ENCODE assay signal across 19 cellular contexts in genomic region chr3:76474632-76475031, GRCh38.
DNase-seq lines count a peak whose midpoint lies in the region; ATAC-seq, FAIRE-seq and TF ChIP-seq lines count a peak whose summit lies in the region.
"Had no signal": no experiment of that assay in that cellular context is flagged by ENCODE, and none has a peak within 500 bp of the region (broad histone marks: within the 10 kb centered on the region; RNA-seq: fewer than 3 reads in every experiment).

No MANE protein-coding gene starts in this region.

- H2BK15ac ChIP-seq in IMR-90 (ENCODE audit: low read depth, low read length): 0 out of 3 replicates have a peak overlapping the region, but pooled peaks have one; percentile 21
- no peak overlapping the region for H2BK15ac ChIP-seq in neuronal stem cell (ENCODE audit: low read length)

- H2AFZ ChIP-seq in IMR-90 (replicated peaks; ENCODE audit: low read length, poor library complexity) (peak overlapping the region; percentile 53), neuronal stem cell (ENCODE audit: low read length) (no peak overlapping the region)

- H3K9me3 ChIP-seq in IMR-90 (ENCODE audit: control insufficient read depth, insufficient read depth, low read length): no peaks in the 10 kb centered on the region
- H3K9me3 ChIP-seq in neuronal stem cell (replicated peaks in 1 of 2; ENCODE audit: control insufficient read depth in 2 of 2, insufficient read depth in 1 of 2, low read depth in 1 of 2, low read length in 2 of 2): no peaks in the 10 kb centered on the region
- H3K9me3 ChIP-seq: Caco-2 had no signal

- no peak overlapping the region for H3K4me2 ChIP-seq in IMR-90 (ENCODE audit: low read depth, low read length)
- no peak overlapping the region for H3K4me2 ChIP-seq in neuronal stem cell (ENCODE audit: insufficient read depth, low read length, poor library complexity, severe bottlenecking)

- H3K9ac ChIP-seq in IMR-90 (ENCODE audit: low read depth, low read length) (no peak overlapping the region), neuronal stem cell (ENCODE audit: low read depth, low read length, poor library complexity) (no peak overlapping the region)

- H2BK5ac ChIP-seq in IMR-90 (ENCODE audit: low read depth, low read length, poor library complexity, severe bottlenecking) (no peak overlapping the region), neuronal stem cell (ENCODE audit: low read length) (no peak overlapping the region)

- H3K23ac ChIP-seq in IMR-90 (ENCODE audit: low read depth, low read length) (peak overlapping the region; percentile 68), neuronal stem cell (ENCODE audit: low read depth, low read length, poor library complexity) (no peak overlapping the region)

- WGBS in IMR-90 (ENCODE audit: extremely low coverage in 2 of 2, insufficient read length in 1 of 2), 2 experiments: 92% methylated on average over 3 of the region's 9 CpGs; no CpG with 5 or more reads in 1 of the 2 experiments
- no CpG with 5 or more reads among the region's 9 CpGs for WGBS in neuronal stem cell (ENCODE audit: extremely low coverage in 2 of 2, insufficient read length in 2 of 2, insufficient replicate concordance in 1 of 2), 2 donors

- no peak for TF ChIP-seq CTCF in IMR-90 (conservative IDR thresholded peaks at IDR 0.05; ENCODE audit: low read depth, low read length)

- H2BK12ac ChIP-seq in neuronal stem cell (ENCODE audit: low read length): no peak overlapping the region

- H4K91ac ChIP-seq in IMR-90 (ENCODE audit: insufficient read depth, low read depth, low read length) (peak overlapping the region; percentile 5; the same call in 1 of the 2 replicates), neuronal stem cell (ENCODE audit: low read depth, low read length, poor library complexity) (no peak overlapping the region)

- DNase-seq in GM12892 (ENCODE audit: insufficient read length): no peak
- no peak for DNase-seq in IMR-90
- DNase-seq in RPMI8226: peak; percentile 50
- no peak for DNase-seq in neuronal stem cell (ENCODE audit: low spot score)
- DNase-seq: ACHN; Caco-2; CD4-positive, alpha-beta T cell; GDM1; H7; Kasumi-1; KG1 had no signal

- no peak overlapping the region for H2BK20ac ChIP-seq in IMR-90 (ENCODE audit: low read depth, low read length)

- ATAC-seq in IMR-90 (ENCODE audit: low read depth) (no peak), HG03095 (IDR thresholded peaks at IDR 0.05; ENCODE audit: unreplicated experiment) (no peak), HG02884 (IDR thresholded peaks at IDR 0.05; ENCODE audit: unreplicated experiment) (no peak), GM18502 (IDR thresholded peaks at IDR 0.05; ENCODE audit: poor library complexity, unreplicated experiment) (no peak)
- ATAC-seq: HCT116, HepG2 had no signal

- no peak overlapping the region for H3K18ac ChIP-seq in IMR-90 (ENCODE audit: low read depth, low read length)
- peak overlapping the region; percentile 58 for H3K18ac ChIP-seq in neuronal stem cell (ENCODE audit: low read length)

- H3K27ac ChIP-seq in IMR-90 (ENCODE audit: insufficient read depth, low read length): no peak overlapping the region
- no peak overlapping the region for H3K27ac ChIP-seq in neuronal stem cell (replicated peaks; ENCODE audit: low read length)
- H3K27ac ChIP-seq: C4-2B had no signal

- H4K8ac ChIP-seq in IMR-90 (ENCODE audit: low read depth in 2 of 2, low read length in 2 of 2) (no peak overlapping the region), neuronal stem cell (ENCODE audit: low read depth, low read length) (no peak overlapping the region)

- H3K79me1 ChIP-seq in IMR-90 (ENCODE audit: low read depth in 1 of 2, low read length in 2 of 2) (no peaks in the 10 kb centered on the region), neuronal stem cell (ENCODE audit: low read depth, low read length) (no peaks in the 10 kb centered on the region)

- CTCF ChIA-PET in IMR-90 (lab: Yijun Ruan, JAX): interaction anchor here (0.6 kb wide), 1 partner anchor 95 kb away, joined by 3 read pairs; no protein-coding TSS in a partner anchor

- H3K4me3 ChIP-seq in IMR-90 (ENCODE audit: insufficient read depth, low read depth, low read length): no peak overlapping the region
- no peak overlapping the region for H3K4me3 ChIP-seq in neuronal stem cell (ENCODE audit: low read length in 2 of 2)

- no TSS peak for BruUV-seq in IMR-90 (replicated peaks; lab: Mats Ljungman, UMichigan)

- in situ Hi-C loops in IMR-90 (cut with MboI; ENCODE audit: low sequenced_read_pairs): no loop called here

- H2AK5ac ChIP-seq in IMR-90 (ENCODE audit: low read depth, low read length) (peak overlapping the region; percentile 33; the same call in 1 of the 2 replicates), neuronal stem cell (ENCODE audit: low read depth, low read length) (no peak overlapping the region)

- FAIRE-seq in GM12892 (lab: Jason Lieb, UNC): peak; percentile 14
- FAIRE-seq: D721Med, GM19239, HepG2 had no signal

- H4K20me1 ChIP-seq in IMR-90 (ENCODE audit: insufficient read depth, low read length): no peaks in the 10 kb centered on the region

- H3K9me1 ChIP-seq in IMR-90 (ENCODE audit: insufficient read depth, low read length): no peaks in the 10 kb centered on the region

- dilution Hi-C loops in IMR-90 (cut with HindIII; ENCODE audit: low sequenced_read_pairs, unreplicated experiment): no loop called here

- no peak overlapping the region; the same call in 1 of the 2 replicates for H4K5ac ChIP-seq in IMR-90 (ENCODE audit: low read depth, low read length)

- POLR2A ChIA-PET in IMR-90 (lab: Charles Lee; ENCODE audit: unreplicated experiment): no interaction called here

- H3K27me3 ChIP-seq in IMR-90 (ENCODE audit: control insufficient read depth, insufficient read depth, low read length) (no peaks in the 10 kb centered on the region), neuronal stem cell (ENCODE audit: control insufficient read depth in 3 of 3, insufficient read depth in 3 of 3, low read depth in 1 of 3, low read length in 3 of 3) (no peaks in the 10 kb centered on the region)

- no peak overlapping the region for H3K56ac ChIP-seq in IMR-90 (ENCODE audit: extremely low read depth, insufficient read depth, low read length)

- H3K14ac ChIP-seq in IMR-90 (replicated peaks; ENCODE audit: low read depth, low read length) (peak overlapping the region; percentile 76; the same call in 1 of the 2 replicates), neuronal stem cell (ENCODE audit: low read length) (no peak overlapping the region)

- H2BK120ac ChIP-seq in IMR-90 (ENCODE audit: low read depth, low read length) (no peak overlapping the region), neuronal stem cell (ENCODE audit: low read depth, low read length) (no peak overlapping the region)

- H3K4me1 ChIP-seq in IMR-90 (ENCODE audit: control insufficient read depth, insufficient read depth, low read length): 0 out of 2 replicates have a peak, but pooled peaks cover 1% of the 10 kb centered on the region
- no peaks in the 10 kb centered on the region for H3K4me1 ChIP-seq in neuronal stem cell (ENCODE audit: control insufficient read depth in 2 of 2, insufficient read depth in 1 of 2, low read depth in 1 of 2, low read length in 2 of 2)
- H3K4me1 ChIP-seq: Caco-2 had no signal

- intact Hi-C loops in IMR-90 (cut with micrococcal nuclease): no loop called here

- no peak overlapping the region for H2AK9ac ChIP-seq in IMR-90 (replicated peaks; ENCODE audit: low read depth, low read length, poor library complexity)

- H3K4ac ChIP-seq in IMR-90 (ENCODE audit: low read depth, low read length) (no peak overlapping the region), neuronal stem cell (ENCODE audit: low read length) (no peak overlapping the region)

- TF ChIP-seq RAD21 in IMR-90 (IDR thresholded peaks at IDR 0.05; ENCODE audit: low read length): no peak

- H3K36me3 ChIP-seq in IMR-90 (ENCODE audit: control insufficient read depth, insufficient read depth, low read length): no peaks in the 10 kb centered on the region
- H3K36me3 ChIP-seq in neuronal stem cell (replicated peaks in 1 of 2; ENCODE audit: control insufficient read depth in 2 of 2, insufficient read depth in 2 of 2, low read length in 2 of 2): no peaks in the 10 kb centered on the region

- TF ChIP-seq POLR2A in GM12892 (IDR thresholded peaks at IDR 0.05; ENCODE audit: low read depth, low read length): no peak
- TF ChIP-seq POLR2A in IMR-90 (IDR thresholded peaks at IDR 0.05; ENCODE audit: low read depth, low read length): no peak

TF ChIP-seq in IMR-90, 13 proteins besides CTCF, POLR2A, EP300 and RAD21:
- TF ChIP-seq NFE2L2 (IDR thresholded peaks at IDR 0.05; ENCODE audit: low read depth, low read length): no peak
- no peak for TF ChIP-seq RCOR1 (IDR thresholded peaks at IDR 0.05; ENCODE audit: insufficient replicate concordance, low read length)
- TF ChIP-seq RFX5 (IDR thresholded peaks at IDR 0.05; ENCODE audit: low read depth, low read length): no peak
- no peak for TF ChIP-seq MXI1 (IDR thresholded peaks at IDR 0.05; ENCODE audit: borderline replicate concordance, low read depth, low read length)
- no peak for TF ChIP-seq CEBPB (IDR thresholded peaks at IDR 0.05; ENCODE audit: low read depth, low read length)
- TF ChIP-seq FOS (IDR thresholded peaks at IDR 0.05; ENCODE audit: low read depth, low read length): no peak
- TF ChIP-seq MAZ (IDR thresholded peaks at IDR 0.05; ENCODE audit: borderline replicate concordance, low read depth, low read length): no peak
